Comparison of ENCODE assay signal across 13 cellular contexts in genomic region chr2:196247114-196247978, GRCh38.
A peak's percentile ranks its signal among the peaks of the same experiment; 100 is the strongest.
DNase-seq lines count a peak whose midpoint lies in the region; ATAC-seq, FAIRE-seq and TF ChIP-seq lines count a peak whose summit lies in the region.
"Had no signal": no experiment of that assay in that cellular context is flagged by ENCODE, and none has a peak within 500 bp of the region (broad histone marks: within the 10 kb centered on the region; RNA-seq: fewer than 3 reads in every experiment).

No MANE protein-coding gene starts in this region.

- H2AFZ ChIP-seq in HepG2 (ENCODE audit: low read length), result no peak overlapping the region
- H2AFZ ChIP-seq in astrocyte (ENCODE audit: low read depth, low read length), result no peak overlapping the region

- H3K9me3 ChIP-seq in HepG2 (ENCODE audit: low read length) (no peaks in the 10 kb centered on the region), right lobe of liver (no peaks in the 10 kb centered on the region), astrocyte (ENCODE audit: insufficient read depth, low read depth, low read length) (no peaks in the 10 kb centered on the region), aorta (ENCODE audit: control insufficient read depth, low read length) (no peaks in the 10 kb centered on the region)

- H3K4me3 Mint-ChIP-seq in astrocyte (ENCODE audit: unreplicated experiment), result no peak overlapping the region
- H3K4me3 Mint-ChIP-seq in mesothelial cell of epicardium, result no peak overlapping the region
- H3K4me3 Mint-ChIP-seq in activated naive CD4-positive, alpha-beta T cell treated with anti-CD3 and anti-CD28 coated beads for 36 hours, result no peak overlapping the region

- DNase-seq in HepG2 (ENCODE audit: low spot score), result no peak
- no peak for DNase-seq in right lobe of liver
- DNase-seq in astrocyte (ENCODE audit: low read depth), result no peak
- no peak for DNase-seq in mesothelial cell of epicardium (ENCODE audit: low spot score in 2 of 2, unreplicated experiment in 2 of 2)
- DNase-seq in aorta, result no peak
- DNase-seq in SW480 (ENCODE audit: low spot score), result no peak
- no peak for DNase-seq in activated naive CD4-positive, alpha-beta T cell treated with anti-CD3 and anti-CD28 coated beads for 36 hours
- DNase-seq: amygdala; effector CD4-positive, alpha-beta T cell; GDM1; NCI-H345 had no signal

- H3K79me2 ChIP-seq in HepG2 (ENCODE audit: insufficient read depth, low read length) (no peaks in the 10 kb centered on the region), astrocyte (ENCODE audit: insufficient read depth, low read length) (no peaks in the 10 kb centered on the region)

- H3K9ac ChIP-seq in HepG2 (ENCODE audit: insufficient read depth, low read depth, low read length) (no peak overlapping the region), astrocyte (ENCODE audit: low read length) (no peak overlapping the region)

- no peaks in the 10 kb centered on the region for H3K27me3 Mint-ChIP-seq in astrocyte (ENCODE audit: low read depth, unreplicated experiment)
- no peaks in the 10 kb centered on the region for H3K27me3 Mint-ChIP-seq in mesothelial cell of epicardium (ENCODE audit: low read depth)
- no peaks in the 10 kb centered on the region for H3K27me3 Mint-ChIP-seq in activated naive CD4-positive, alpha-beta T cell treated with anti-CD3 and anti-CD28 coated beads for 36 hours (ENCODE audit: low read depth)

- no peak overlapping the region for H3K4me3 ChIP-seq in HepG2 (replicated peaks in 1 of 3; ENCODE audit: insufficient read depth in 1 of 3, low read depth in 2 of 3, low read length in 3 of 3)
- H3K4me3 ChIP-seq in right lobe of liver, result no peak overlapping the region
- H3K4me3 ChIP-seq in astrocyte (ENCODE audit: insufficient read depth, low read depth, low read length), result no peak overlapping the region
- H3K4me3 ChIP-seq in aorta (ENCODE audit: low read length in 2 of 2), result no peak overlapping the region

- TF ChIP-seq RAD21 in HepG2 (CRISPR knock-in tag; IDR thresholded peaks at IDR 0.05), result no peak

- ATAC-seq in HepG2 (no peak), right lobe of liver (no peak), aorta (ENCODE audit: low FRiP score) (peak; percentile 68), HG02571 (IDR thresholded peaks at IDR 0.05; ENCODE audit: unreplicated experiment) (no peak)

- H3K27me3 ChIP-seq in HepG2 (ENCODE audit: control insufficient read depth in 1 of 2, insufficient read depth in 2 of 2, low read length in 2 of 2), result no peaks in the 10 kb centered on the region; a peak in 1 of 5 replicates
- H3K27me3 ChIP-seq in right lobe of liver, result no peaks in the 10 kb centered on the region
- H3K27me3 ChIP-seq in astrocyte (ENCODE audit: insufficient read depth, low read length), result no peaks in the 10 kb centered on the region
- H3K27me3 ChIP-seq in aorta (ENCODE audit: control insufficient read depth in 1 of 2, insufficient read depth in 2 of 2, low read length in 1 of 2), result no peaks in the 10 kb centered on the region

- H3K36me3 ChIP-seq in HepG2 (replicated peaks in 1 of 2; ENCODE audit: control insufficient read depth in 1 of 2, insufficient read depth in 2 of 2, low read length in 2 of 2) (no peaks in the 10 kb centered on the region), right lobe of liver (no peaks in the 10 kb centered on the region), astrocyte (ENCODE audit: insufficient read depth, low read length) (no peaks in the 10 kb centered on the region), aorta (ENCODE audit: control insufficient read depth in 1 of 2, insufficient read depth in 2 of 2, low read length in 1 of 2) (no peaks in the 10 kb centered on the region)

- POLR2A ChIA-PET in HepG2 (lab: Yijun Ruan, JAX), result no interaction called here

- H3K4me1 Mint-ChIP-seq in astrocyte (ENCODE audit: low read depth, unreplicated experiment), result peaks cover 47% of the 10 kb centered on the region
- peaks cover 50% of the 10 kb centered on the region for H3K4me1 Mint-ChIP-seq in mesothelial cell of epicardium
- peaks cover 82% of the 10 kb centered on the region for H3K4me1 Mint-ChIP-seq in activated naive CD4-positive, alpha-beta T cell treated with anti-CD3 and anti-CD28 coated beads for 36 hours (ENCODE audit: low read depth)

- in situ Hi-C loops in HepG2 (cut with HindIII; ENCODE audit: extremely low pct_ligation_motif_present, low pct_unique_long_range_greater_than_20kb), result no loop called here

- TF ChIP-seq CTCF in HepG2 (CRISPR knock-in tag; IDR thresholded peaks at IDR 0.05) (no peak), right lobe of liver (IDR thresholded peaks at IDR 0.05) (no peak), astrocyte (IDR thresholded peaks at IDR 0.05; ENCODE audit: insufficient read depth, low read depth, low read length) (no peak), mesothelial cell of epicardium (IDR thresholded peaks at IDR 0.05; ENCODE audit: unreplicated experiment) (no peak)

- no peaks in the 10 kb centered on the region for H4K20me1 ChIP-seq in HepG2 (ENCODE audit: insufficient read depth, low read length)
- no peaks in the 10 kb centered on the region for H4K20me1 ChIP-seq in astrocyte (ENCODE audit: insufficient read depth, low read length)

- H3K27ac ChIP-seq in HepG2 (ENCODE audit: extremely low read length, insufficient read depth, low read length), result no peak overlapping the region
- H3K27ac ChIP-seq in right lobe of liver, result no peak overlapping the region
- no peak overlapping the region for H3K27ac ChIP-seq in astrocyte (ENCODE audit: low read depth, low read length)
- H3K27ac ChIP-seq in aorta (ENCODE audit: low read depth in 1 of 2, low read length in 2 of 2), result peak overlapping the region; percentile 89 to 97

- CTCF ChIA-PET in HepG2 (lab: Yijun Ruan, JAX; ENCODE audit: low intra/inter-chr PET ratio, low total read pairs), result no interaction called here
- CTCF ChIA-PET in activated naive CD4-positive, alpha-beta T cell treated with anti-CD3 and anti-CD28 coated beads for 36 hours (lab: Charles Lee), result interaction anchor here (0.6 to 2.5 kb wide), 4 partner anchors 12 to 168 kb away, joined by 3 to 12 read pairs (median 5); no protein-coding TSS in a partner anchor

- intact Hi-C loops in HepG2 (cut with micrococcal nuclease; ENCODE audit: unreplicated experiment), result no loop called here
- intact Hi-C loops in right lobe of liver (cut with DNase I), result no loop called here
- intact Hi-C loops in aorta (cut with DNase I), result loop anchor here in 1 of 2 donors (5.0 kb wide), 1 partner anchor 75 kb away; the partner anchor contains the start of gene STK17B
- intact Hi-C loops in activated naive CD4-positive, alpha-beta T cell treated with anti-CD3 and anti-CD28 coated beads for 36 hours (cut with micrococcal nuclease), result no loop called here

- TF ChIP-seq POLR2A in HepG2 (IDR thresholded peaks at IDR 0.05; ENCODE audit: insufficient read depth in 1 of 2, low read depth in 2 of 2, low read length in 2 of 2) (no peak), right lobe of liver (IDR thresholded peaks at IDR 0.05) (no peak)

- H3K27ac Mint-ChIP-seq in astrocyte (ENCODE audit: unreplicated experiment), result peak overlapping the region; percentile 88
- peak overlapping the region; percentile 64 for H3K27ac Mint-ChIP-seq in mesothelial cell of epicardium
- H3K27ac Mint-ChIP-seq in activated naive CD4-positive, alpha-beta T cell treated with anti-CD3 and anti-CD28 coated beads for 36 hours, result no peak overlapping the region

- H3K4me1 ChIP-seq in HepG2 (ENCODE audit: insufficient read depth, low read length) (no peaks in the 10 kb centered on the region), right lobe of liver (no peaks in the 10 kb centered on the region), astrocyte (ENCODE audit: insufficient read depth, low read length) (peaks cover 30% of the 10 kb centered on the region), aorta (ENCODE audit: control insufficient read depth in 1 of 2, insufficient read depth in 2 of 2, low read length in 2 of 2) (peaks cover 11 to 17% of the 10 kb centered on the region in 2 donors)

- H3K4me2 ChIP-seq in HepG2 (ENCODE audit: low read depth, low read length) (no peak overlapping the region), astrocyte (ENCODE audit: low read length) (no peak overlapping the region)

- no peak for TF ChIP-seq EP300 in HepG2 (IDR thresholded peaks at IDR 0.05; ENCODE audit: low read depth in 2 of 2, low read length in 2 of 2)
- TF ChIP-seq EP300 in HepG2 (CRISPR knock-in tag; IDR thresholded peaks at IDR 0.05; ENCODE audit: borderline replicate concordance), result no peak

- H3K9me3 Mint-ChIP-seq in astrocyte (ENCODE audit: unreplicated experiment), result no peaks in the 10 kb centered on the region
- no peaks in the 10 kb centered on the region for H3K9me3 Mint-ChIP-seq in mesothelial cell of epicardium
- H3K9me3 Mint-ChIP-seq in activated naive CD4-positive, alpha-beta T cell treated with anti-CD3 and anti-CD28 coated beads for 36 hours, result no peaks in the 10 kb centered on the region

- 65% methylated on average over 8 of the region's 8 CpGs for WGBS in HepG2 (ENCODE audit: low lambda C conversion rate)
- WGBS in right lobe of liver (ENCODE audit: insufficient coverage, low coverage, low lambda C conversion rate, missing lambda C conversion rate), result 82% methylated on average over 7 of the region's 8 CpGs
- 17 to 20% methylated on average over 8 of the region's 8 CpGs for WGBS in aorta, 2 donors

- BruUV-seq in HepG2 (replicated peaks; lab: Mats Ljungman, UMichigan), result no TSS peak

- H3K36me3 Mint-ChIP-seq in astrocyte (ENCODE audit: low read depth, unreplicated experiment), result peaks cover under 1% of the 10 kb centered on the region
- peaks cover 2% of the 10 kb centered on the region for H3K36me3 Mint-ChIP-seq in mesothelial cell of epicardium
- peaks cover 2% of the 10 kb centered on the region for H3K36me3 Mint-ChIP-seq in activated naive CD4-positive, alpha-beta T cell treated with anti-CD3 and anti-CD28 coated beads for 36 hours (ENCODE audit: low read depth)

- FAIRE-seq in HepG2 (lab: Jason Lieb, UNC) (no peak), astrocyte (lab: Jason Lieb, UNC) (no peak)
- FAIRE-seq: TTC549 had no signal

TF ChIP-seq in HepG2, 621 proteins besides CTCF, POLR2A, EP300 and RAD21:
- TF ChIP-seq ZNF143 (CRISPR knock-in tag; IDR thresholded peaks at IDR 0.05), result no peak
- TF ChIP-seq ARID2 (CRISPR knock-in tag; IDR thresholded peaks at IDR 0.05; ENCODE audit: borderline replicate concordance), result no peak
- 0 out of 2 replicates have a peak, but pooled peaks have one; percentile 14 for TF ChIP-seq MAFF (IDR thresholded peaks at IDR 0.05; ENCODE audit: low read depth, low read length)

Comparison
In these comparisons a context has a peak if more than half of its experiments do, and no peak if none do; other contexts are left out.
1. H3K27ac ChIP-seq: peak in aorta (2 of 2); none in HepG2 (single experiment), right lobe of liver (0 of 3) and astrocyte (single experiment).